ENCODE assay signal across 10 cellular contexts in genomic region chr6:167678102-167679101, GRCh38.
DNase-seq lines count a peak whose midpoint lies in the region; ATAC-seq lines count a peak whose summit lies in the region.
"Had no signal": no experiment of that assay in that cellular context is flagged by ENCODE, and none has a peak within 500 bp of the region (broad histone marks: within the 10 kb centered on the region; RNA-seq: fewer than 3 reads in every experiment).

No MANE protein-coding gene starts in this region.

- no peaks in the 10 kb centered on the region for H3K9me3 ChIP-seq in iPS-18c (ENCODE audit: control insufficient read depth, insufficient read depth, low read length)

- peak overlapping the region; percentile 49 for H3K4me3 ChIP-seq in iPS-18c (ENCODE audit: insufficient read depth, low read depth, low read length)

- DNase-seq in HuH-7 (ENCODE audit: low spot score) (peak; percentile 96), astrocyte of the hippocampus (ENCODE audit: low read depth, low spot score) (peak; percentile 66), retina (peak; percentile 89), kidney tubule cell (ENCODE audit: low spot score) (no peak), Kasumi-1 (lab: John Stamatoyannopoulos, UW) (no peak)
- DNase-seq: stimulated activated CD4-positive, alpha-beta T cell treated with anti-CD3 and anti-CD28 coated beads, Interleukin-12 subunit alpha, Interleukin-12 subunit beta, amount 100 ng/mL, for 4 hours had no signal

- ATAC-seq in GM21390 (IDR thresholded peaks at IDR 0.05; ENCODE audit: unreplicated experiment) (no peak), HG03196 (IDR thresholded peaks at IDR 0.05; ENCODE audit: unreplicated experiment) (no peak)
- ATAC-seq: HCT116 had no signal

Comparison
In these comparisons a context has a peak if more than half of its experiments do, and no peak if none do; other contexts are left out.
1. DNase-seq: peak in HuH-7 (single experiment), astrocyte of the hippocampus (single experiment) and retina (single experiment); none in kidney tubule cell (single experiment) and Kasumi-1 (0 of 2).